ENCODE assay signal across 9 cellular contexts in genomic region chr1:206816390-206817287, GRCh38. TPM values are rescaled to one million over a fixed set of nuclear protein-coding genes. Genes with fewer than 3 reads are reported as not detected.
DNase-seq lines count a peak whose midpoint lies in the region; ATAC-seq lines count a peak whose summit lies in the region.
"Had no signal": no experiment of that assay in that cellular context is flagged by ENCODE, and none has a peak within 500 bp of the region (broad histone marks: within the 10 kb centered on the region; RNA-seq: fewer than 3 reads in every experiment).

No MANE protein-coding gene starts in this region.

- WGBS in thymus, result 71% methylated on average over 4 of the region's 4 CpGs

- peaks cover 36% of the 10 kb centered on the region for H3K4me1 Mint-ChIP-seq in activated naive CD8-positive, alpha-beta T cell treated with anti-CD3 and anti-CD28 coated beads, Interleukin-2, amount 50 U/mL, for 24 hours

- DNase-seq in stimulated activated CD4-positive, alpha-beta T cell treated with anti-CD3 and anti-CD28 coated beads, Interleukin-15, amount 100 ng/mL, for 24 hours, result peak; percentile 48
- no peak for DNase-seq in stimulated activated CD4-positive, alpha-beta T cell treated with anti-CD3 and anti-CD28 coated beads, Interleukin-4, amount 100 ng/mL, for 1 hour
- DNase-seq in activated naive CD8-positive, alpha-beta T cell treated with anti-CD3 and anti-CD28 coated beads, Interleukin-2, amount 50 U/mL, for 24 hours, result no peak
- DNase-seq in SW480 (ENCODE audit: low spot score) (no peak), D341Med (ENCODE audit: low spot score) (no peak)

- H3K36me3 Mint-ChIP-seq in activated naive CD8-positive, alpha-beta T cell treated with anti-CD3 and anti-CD28 coated beads, Interleukin-2, amount 50 U/mL, for 24 hours (ENCODE audit: low read depth), result peaks cover 2% of the 10 kb centered on the region

- H3K27ac ChIP-seq in thymus (ENCODE audit: low read depth), result peak overlapping the region; percentile 71
- H3K27ac ChIP-seq: esophagus muscularis mucosa had no signal

- no peaks in the 10 kb centered on the region for H3K27me3 Mint-ChIP-seq in activated naive CD8-positive, alpha-beta T cell treated with anti-CD3 and anti-CD28 coated beads, Interleukin-2, amount 50 U/mL, for 24 hours

- H3K27me3 ChIP-seq in thymus (ENCODE audit: control insufficient read depth, insufficient read depth), result no peaks in the 10 kb centered on the region
- H3K27me3 ChIP-seq: esophagus muscularis mucosa had no signal

- no peaks in the 10 kb centered on the region for H3K36me3 ChIP-seq in thymus (ENCODE audit: control insufficient read depth, insufficient read depth)
- H3K36me3 ChIP-seq: esophagus muscularis mucosa had no signal

- no peak overlapping the region for H3K4me3 ChIP-seq in thymus (ENCODE audit: low read length)
- H3K4me3 ChIP-seq: esophagus muscularis mucosa had no signal

- peak overlapping the region; percentile 24 for H3K4me3 Mint-ChIP-seq in activated naive CD8-positive, alpha-beta T cell treated with anti-CD3 and anti-CD28 coated beads, Interleukin-2, amount 50 U/mL, for 24 hours

- ATAC-seq in HG03175 (IDR thresholded peaks at IDR 0.05; ENCODE audit: unreplicated experiment) (peak; percentile 69), HG02571 (IDR thresholded peaks at IDR 0.05; ENCODE audit: unreplicated experiment) (no peak)
- peak; percentile 94 for ATAC-seq in activated naive CD8-positive, alpha-beta T cell treated with anti-CD3 and anti-CD28 coated beads, Interleukin-2, amount 50 U/mL, for 24 hours

- peak overlapping the region; percentile 85 for H3K27ac Mint-ChIP-seq in activated naive CD8-positive, alpha-beta T cell treated with anti-CD3 and anti-CD28 coated beads, Interleukin-2, amount 50 U/mL, for 24 hours

- H3K4me1 ChIP-seq in thymus (ENCODE audit: control insufficient read depth, insufficient read depth, low read length), result no peaks in the 10 kb centered on the region

- H3K9me3 Mint-ChIP-seq in activated naive CD8-positive, alpha-beta T cell treated with anti-CD3 and anti-CD28 coated beads, Interleukin-2, amount 50 U/mL, for 24 hours, result peaks cover 16% of the 10 kb centered on the region

- no peaks in the 10 kb centered on the region for H3K9me3 ChIP-seq in thymus (ENCODE audit: control insufficient read depth)

RNA-seq across cellular contexts. Expression of gene IL10, which starts 44.3 kb away (rescaled TPM):
- polyA plus RNA-seq in thymus, result 19.1 TPM

RNA-seq across cellular contexts. Expression of gene IL19, which starts 46.1 kb away (rescaled TPM):
- polyA plus RNA-seq in thymus, result 1.0 TPM

RNA-seq across cellular contexts. Expression of gene IL20, which starts 48.8 kb away (rescaled TPM):
- polyA plus RNA-seq in thymus, result 0.66 TPM
